In the genomic region with DNA sequence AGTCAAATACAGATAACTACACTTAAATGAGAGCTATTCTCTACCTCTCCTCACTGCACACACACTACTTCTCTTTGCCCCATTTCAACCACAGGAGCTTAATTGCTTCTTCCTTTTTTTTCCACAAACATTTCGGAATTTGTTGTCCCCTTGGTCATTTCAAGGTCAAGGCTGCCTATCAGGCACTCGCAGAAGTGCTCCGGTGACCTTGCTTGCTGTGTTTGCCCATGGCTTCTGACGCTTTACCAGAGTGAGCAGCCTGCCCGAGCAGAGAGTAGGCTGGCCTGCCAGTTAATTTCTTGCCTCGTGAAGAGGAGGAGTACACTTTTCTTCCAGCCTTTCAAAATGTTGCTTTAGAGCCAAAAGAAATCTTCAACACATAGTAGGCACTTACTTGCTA, we compare ENCODE assay signal across 26 cellular contexts.
DNase-seq lines count a peak whose midpoint lies in the region; ATAC-seq, FAIRE-seq and TF ChIP-seq lines count a peak whose summit lies in the region.
"Had no signal": no experiment of that assay in that cellular context is flagged by ENCODE, and none has a peak within 500 bp of the region (broad histone marks: within the 10 kb centered on the region; RNA-seq: fewer than 3 reads in every experiment).

No MANE protein-coding gene starts in this region.

- TF ChIP-seq RAD21 in K562 (CRISPR knock-in tag; conservative IDR thresholded peaks at IDR 0.05 in 1 of 2, IDR thresholded peaks at IDR 0.05 in 1 of 2) = no peak

- TF ChIP-seq EP300 in K562 (IDR thresholded peaks at IDR 0.05; ENCODE audit: low read length) (no peak), stomach (IDR thresholded peaks at IDR 0.05) (no peak)

- H3K27ac Mint-ChIP-seq in activated T-helper 17 cell treated with anti-CD3 and anti-CD28 coated beads, Interleukin-2, amount 50 U/mL, for 72 hours = no peak overlapping the region
- H3K27ac Mint-ChIP-seq: CD4-positive, alpha-beta memory T cell; HFFc6; IgD-negative memory B cell had no signal

- no peak for TF ChIP-seq POLR2A in K562 (conservative IDR thresholded peaks at IDR 0.05)
- TF ChIP-seq POLR2A in stomach (IDR thresholded peaks at IDR 0.05) = no peak

- CTCF ChIA-PET in K562 (lab: Yijun Ruan, JAX; ENCODE audit: low intra/inter-chr PET ratio) = no interaction called here

- FAIRE-seq in K562 (lab: Jason Lieb, UNC) = no peak
- FAIRE-seq: GM12878 had no signal

- H2AFZ ChIP-seq in K562 (ENCODE audit: low read depth, low read length) = no peak overlapping the region; the same call in 1 of the 2 replicates
- H2AFZ ChIP-seq: PC-9 had no signal

- H3K4me3 Mint-ChIP-seq in activated T-helper 17 cell treated with anti-CD3 and anti-CD28 coated beads, Interleukin-2, amount 50 U/mL, for 72 hours = no peak overlapping the region
- H3K4me3 Mint-ChIP-seq: CD4-positive, alpha-beta memory T cell; HFFc6; IgD-negative memory B cell had no signal

- H3K4me2 ChIP-seq in K562 (ENCODE audit: insufficient read depth, low read length) = no peak overlapping the region
- H3K4me2 ChIP-seq: PC-9 had no signal

- intact Hi-C loops in K562 (cut with micrococcal nuclease) (no loop called here), stomach (cut with DNase I; ENCODE audit: low total_unique reads) (no loop called here), sciatic nerve (cut with DNase I) (no loop called here)

- H3K36me3 ChIP-seq in SJCRH30 (no peaks in the 10 kb centered on the region), K562 (ENCODE audit: control insufficient read depth, insufficient read depth, low read length) (no peaks in the 10 kb centered on the region), stomach (peaks cover 0 to 12% (median 2%) of the 10 kb centered on the region in 4 donors)
- H3K36me3 ChIP-seq: HAP-1 had no signal

- H3K27ac ChIP-seq in SJCRH30 (peak overlapping the region; percentile 52; the same call in 1 of the 2 replicates), K562 (ENCODE audit: extremely low read depth, low read depth, low read length) (peak overlapping the region; percentile 22; the same call in 1 of the 3 replicates), stomach (no peak overlapping the region)
- H3K27ac ChIP-seq: PC-9 had no signal

- no TSS peak for BruUV-seq in K562 (replicated peaks; lab: Mats Ljungman, UMichigan)

- TF ChIP-seq CTCF in K562 (IDR thresholded peaks at IDR 0.05 in 2 of 3, conservative IDR thresholded peaks at IDR 0.05 in 1 of 3; ENCODE audit: insufficient read depth in 2 of 3, low read depth in 1 of 3, low read length in 3 of 3) (no peak), stomach (IDR thresholded peaks at IDR 0.05) (no peak)

- H3K9me1 ChIP-seq in K562 (ENCODE audit: control insufficient read depth, insufficient read depth, low read length) = no peaks in the 10 kb centered on the region

- H3K27me3 ChIP-seq in SJCRH30 = no peaks in the 10 kb centered on the region
- no peaks in the 10 kb centered on the region for H3K27me3 ChIP-seq in K562 (ENCODE audit: control insufficient read depth in 2 of 2, insufficient read depth in 2 of 2, low read length in 2 of 2)
- no peaks in the 10 kb centered on the region for H3K27me3 ChIP-seq in stomach

- POLR2A ChIA-PET in K562 (lab: Yijun Ruan, JAX) = interaction anchor here (0.6 to 0.8 kb wide), 4 partner anchors 12 to 226 kb away, joined by 3 to 4 read pairs (median 3); no protein-coding TSS in a partner anchor

- ATAC-seq in K562 (peak; percentile 55), sciatic nerve (no peak)
- no peak for ATAC-seq in activated T-helper 17 cell treated with anti-CD3 and anti-CD28 coated beads, Interleukin-2, amount 50 U/mL, for 72 hours (replicated peaks)
- ATAC-seq: GM12878, Right ventricle myocardium inferior had no signal

- H3K9ac ChIP-seq in K562 (ENCODE audit: insufficient read depth in 1 of 2, low read depth in 2 of 2, low read length in 2 of 2) = no peak overlapping the region

- H3K4me1 ChIP-seq in SJCRH30 (peaks cover 26% of the 10 kb centered on the region), K562 (replicated peaks in 1 of 2; ENCODE audit: control insufficient read depth in 2 of 2, insufficient read depth in 2 of 2, low read length in 2 of 2) (peaks cover 0 to 11% of the 10 kb centered on the region in 2 experiments; a peak in 2 of 5 replicates), stomach (no peaks in the 10 kb centered on the region)
- H3K4me1 ChIP-seq: HAP-1 had no signal

- H3K9me3 Mint-ChIP-seq in activated T-helper 17 cell treated with anti-CD3 and anti-CD28 coated beads, Interleukin-2, amount 50 U/mL, for 72 hours = no peaks in the 10 kb centered on the region
- H3K9me3 Mint-ChIP-seq: HFFc6 had no signal

- peaks cover 22% of the 10 kb centered on the region for H3K36me3 Mint-ChIP-seq in activated T-helper 17 cell treated with anti-CD3 and anti-CD28 coated beads, Interleukin-2, amount 50 U/mL, for 72 hours (ENCODE audit: low read depth)

- in situ Hi-C loops in K562 (cut with MboI) = no loop called here

- no peaks in the 10 kb centered on the region for H3K27me3 Mint-ChIP-seq in activated T-helper 17 cell treated with anti-CD3 and anti-CD28 coated beads, Interleukin-2, amount 50 U/mL, for 72 hours
- H3K27me3 Mint-ChIP-seq: CD4-positive, alpha-beta memory T cell; IgD-negative memory B cell had no signal

- H3K4me3 ChIP-seq in SJCRH30 (no peak overlapping the region), K562 (no peak overlapping the region), stomach (no peak overlapping the region)
- H3K4me3 ChIP-seq: GM12878, HAP-1, PC-9 had no signal

- H3K9me3 ChIP-seq in SJCRH30 (replicated peaks) = no peaks in the 10 kb centered on the region
- H3K9me3 ChIP-seq in K562 (replicated peaks; ENCODE audit: control insufficient read depth, insufficient read depth, low read depth, low read length) = no peaks in the 10 kb centered on the region
- peaks cover 0 to 15% (median 3%) of the 10 kb centered on the region in 4 donors for H3K9me3 ChIP-seq in stomach
- H3K9me3 ChIP-seq: HAP-1 had no signal

- H4K20me1 ChIP-seq in K562 (replicated peaks; ENCODE audit: control insufficient read depth, insufficient read depth, low read length) = no peaks in the 10 kb centered on the region

- WGBS in K562 (ENCODE audit: insufficient coverage, low coverage, missing lambda C conversion rate) = 29% methylated on average over 6 of the region's 6 CpGs
- WGBS in stomach, 5 donors = 71 to 85% (median 78%) methylated on average over 6 of the region's 6 CpGs

- DNase-seq in NCI-H2227 (lab: John Stamatoyannopoulos, UW; ENCODE audit: unreplicated experiment) (peak; percentile 12), SJCRH30 (no peak), K562 (ENCODE audit: extremely low read depth in 1 of 4, low spot score in 3 of 4) (peak; percentile 28 to 51 (median 40)), stomach (peak; percentile 30), sciatic nerve (ENCODE audit: low spot score) (no peak)
- no peak for DNase-seq in activated T-cell treated with anti-CD3 and anti-CD28 coated beads, Interleukin-2, amount 50 U/mL, for 48 hours
- DNase-seq: C1 segment of cervical spinal cord; CD4-positive, alpha-beta memory T cell; COR-L47; DMS53; GDM1; GOT3; NCI-H1048; NCI-H1417; NCI-H1694; NCI-H2081 treated with DMSO at 0.1 percent for 48 hours; NCI-H2171; NCI-H524 treated with DMSO at 0.1 percent for 48 hours; NCI-H774; PC-9 had no signal

- no peaks in the 10 kb centered on the region for H3K4me1 Mint-ChIP-seq in activated T-helper 17 cell treated with anti-CD3 and anti-CD28 coated beads, Interleukin-2, amount 50 U/mL, for 72 hours
- H3K4me1 Mint-ChIP-seq: CD4-positive, alpha-beta memory T cell; IgD-negative memory B cell had no signal

- H3K79me2 ChIP-seq in K562 (ENCODE audit: control insufficient read depth, insufficient read depth, low read length) = no peaks in the 10 kb centered on the region

TF ChIP-seq in K562, 482 proteins besides CTCF, POLR2A, EP300 and RAD21:
- peak; percentile 54; the same call in 1 of the 2 replicates for TF ChIP-seq ARID1B (IDR thresholded peaks at IDR 0.05)
- peak; percentile 42 for TF ChIP-seq ZNF699 (CRISPR knock-in tag; IDR thresholded peaks at IDR 0.05; ENCODE audit: insufficient replicate concordance)
- TF ChIP-seq MAZ (CRISPR knock-in tag; conservative IDR thresholded peaks at IDR 0.05 in 1 of 2, IDR thresholded peaks at IDR 0.05 in 1 of 2) = no peak
- peak; percentile 43; the same call in 1 of the 2 replicates for TF ChIP-seq CBFA2T3 (IDR thresholded peaks at IDR 0.05)
- no peak for TF ChIP-seq TCFL5 (CRISPR knock-in tag; conservative IDR thresholded peaks at IDR 0.05)
- TF ChIP-seq TAL1 (IDR thresholded peaks at IDR 0.05) = peak; percentile 16
- TF ChIP-seq TCF3 (CRISPR knock-in tag; IDR thresholded peaks at IDR 0.05) = peak; percentile 68
- TF ChIP-seq ZKSCAN1 (IDR thresholded peaks at IDR 0.05; ENCODE audit: low read depth, low read length) = peak; percentile 66; the same call in 1 of the 2 replicates
- peak; percentile 97 for TF ChIP-seq ESRRA (IDR thresholded peaks at IDR 0.05; ENCODE audit: borderline replicate concordance, low read depth)

Comparison
In these comparisons a context has a peak if more than half of its experiments do, and no peak if none do; other contexts are left out.
1. DNase-seq: peak in NCI-H2227 (single experiment), K562 (4 of 4) and stomach (single experiment); none in SJCRH30 (0 of 2), sciatic nerve (single experiment) and activated T-cell treated with anti-CD3 and anti-CD28 coated beads, Interleukin-2, amount 50 U/mL, for 48 hours (0 of 2).
2. H3K27ac ChIP-seq: peak in SJCRH30 (single experiment) and K562 (single experiment); none in stomach (0 of 5).